20 cellular contexts compared by ENCODE assay signal in the genomic region with DNA sequence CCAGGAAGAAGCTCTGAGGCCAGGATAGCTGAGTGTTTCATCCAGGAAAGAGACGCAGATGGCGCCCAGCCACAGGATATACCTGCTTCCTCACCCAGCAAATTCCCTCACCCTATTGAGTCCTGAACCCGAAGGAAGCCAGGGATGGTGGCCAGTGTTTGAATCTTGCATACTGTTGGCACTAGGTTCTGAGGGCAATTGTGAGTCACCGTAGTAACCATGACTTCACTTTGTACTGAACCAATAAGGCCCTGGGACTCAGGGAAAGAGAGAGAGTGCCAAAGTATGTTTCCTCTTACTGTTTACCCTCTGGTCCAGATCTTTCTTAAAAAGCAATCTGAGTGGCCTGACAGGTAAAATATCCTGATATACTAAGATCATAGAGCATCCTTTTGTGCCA. TPM values are rescaled to one million over a fixed set of nuclear protein-coding genes. Genes with fewer than 3 reads are reported as not detected.
DNase-seq lines count a peak whose midpoint lies in the region; ATAC-seq and TF ChIP-seq lines count a peak whose summit lies in the region.
"Had no signal": no experiment of that assay in that cellular context is flagged by ENCODE, and none has a peak within 500 bp of the region (broad histone marks: within the 10 kb centered on the region; RNA-seq: fewer than 3 reads in every experiment).

No MANE protein-coding gene starts in this region.

- peak; percentile 19 for DNase-seq in DMS 273 (lab: John Stamatoyannopoulos, UW; ENCODE audit: unreplicated experiment)
- no peak for DNase-seq in DMS 273 treated with DMSO at 0.1 percent for 48 hours (lab: John Stamatoyannopoulos, UW)
- peak; percentile 35 for DNase-seq in H4 (ENCODE audit: low spot score)
- DNase-seq in adrenal gland = peak; percentile 21 to 46 (median 30)
- DNase-seq in kidney tubule cell (ENCODE audit: low spot score) = peak; percentile 44
- no peak for DNase-seq in midbrain (lab: John Stamatoyannopoulos, UW)
- DNase-seq in T-helper 17 cell = no peak
- DNase-seq in stimulated activated CD4-positive, alpha-beta T cell treated with anti-CD3 and anti-CD28 coated beads, Interleukin-15, amount 100 ng/mL, for 24 hours = no peak
- DNase-seq: 8988T, activated gamma-delta T cell treated with Interleukin-2 at 50 U/mL for 16 hours, NCI-H345, nephron progenitor cell, retina had no signal

- no peak for TF ChIP-seq POLR2A in adrenal gland (IDR thresholded peaks at IDR 0.05)

- ATAC-seq in T-helper 17 cell = no peak
- ATAC-seq: foreskin keratinocyte had no signal

- intact Hi-C loops in adrenal gland (cut with DNase I) = no loop called here

- no peaks in the 10 kb centered on the region for H3K36me3 ChIP-seq in adrenal gland (replicated peaks in 1 of 2)
- H3K36me3 ChIP-seq: ascending aorta, HAP-1, suprapubic skin had no signal

- WGBS in adrenal gland, 4 donors = 51 to 68% (median 60%) methylated on average over 1 to 4 of the region's 4 CpGs

- no peak overlapping the region for H3K4me3 ChIP-seq in adrenal gland
- H3K4me3 ChIP-seq: ascending aorta, HAP-1, lung, suprapubic skin had no signal

- no peaks in the 10 kb centered on the region for H3K4me1 ChIP-seq in adrenal gland (replicated peaks in 1 of 2)
- H3K4me1 ChIP-seq: ascending aorta, foreskin keratinocyte, suprapubic skin had no signal

- no peaks in the 10 kb centered on the region for H3K36me3 Mint-ChIP-seq in T-helper 17 cell (ENCODE audit: low read depth)

- H3K9me3 ChIP-seq in adrenal gland (replicated peaks in 1 of 3) = no peaks in the 10 kb centered on the region
- H3K9me3 ChIP-seq in T-helper 17 cell (ENCODE audit: control insufficient read depth, low read length, poor library complexity, severe bottlenecking) = no peaks in the 10 kb centered on the region
- H3K9me3 ChIP-seq: ascending aorta, HAP-1, suprapubic skin had no signal

- no peaks in the 10 kb centered on the region for H3K27me3 ChIP-seq in adrenal gland
- H3K27me3 ChIP-seq: ascending aorta, foreskin keratinocyte, suprapubic skin had no signal

- H3K27ac ChIP-seq in adrenal gland = no peak overlapping the region
- H3K27ac ChIP-seq: ascending aorta, foreskin keratinocyte, suprapubic skin, VCaP had no signal

- H3K4me3 Mint-ChIP-seq in T-helper 17 cell = no peak overlapping the region
- H3K4me3 Mint-ChIP-seq: dendritic cell treated with granulocyte-macrophage colony-stimulating factor and Interleukin-4, amounts not matched to agents 40 ng/mL and 50 ng/mL, for 4 days; nephron progenitor cell had no signal

- peaks cover 3% of the 10 kb centered on the region for H3K4me1 Mint-ChIP-seq in T-helper 17 cell
- H3K4me1 Mint-ChIP-seq: nephron progenitor cell had no signal

- no peak for TF ChIP-seq CTCF in adrenal gland (IDR thresholded peaks at IDR 0.05)

- no peak overlapping the region for H3K27ac Mint-ChIP-seq in T-helper 17 cell
- H3K27ac Mint-ChIP-seq: dendritic cell treated with granulocyte-macrophage colony-stimulating factor and Interleukin-4, amounts not matched to agents 40 ng/mL and 50 ng/mL, for 4 days; nephron progenitor cell had no signal

- no peaks in the 10 kb centered on the region for H3K27me3 Mint-ChIP-seq in T-helper 17 cell

RNA-seq across cellular contexts. Expression of a gene that starts 25.6 kb away (rescaled TPM):
- total RNA-seq in H4 (2014; rRNA removed; shearing (Covaris generic)) = 0.04 and 0.25 TPM in 2 replicates
- 10 to 100 TPM; 34.9 to 90.3 (median 42.3) TPM for total RNA-seq in adrenal gland
- polyA plus RNA-seq in adrenal gland = 10 to 100 TPM; 31.5 to 39.1 (median 34.4) TPM
- under 1 TPM; 0.37 to 0.45 TPM for total RNA-seq in T-helper 17 cell

RNA-seq across cellular contexts. Expression of a gene that starts 51.5 kb away (rescaled TPM):
- total RNA-seq in H4 (2014; rRNA removed; shearing (Covaris generic)) = 3.5 and 4.2 TPM in 2 replicates
- 10 to 100 TPM in 5 of 8 donors, 1 to 10 TPM in 3; 7.2 to 25.5 (median 11.6) TPM for total RNA-seq in adrenal gland
- polyA plus RNA-seq in adrenal gland = 10 to 100 TPM in 2 of 3 donors, 1 to 10 TPM in 1; 10.0 to 17.4 (median 11.0) TPM
- 1 to 10 TPM; 2.7 to 2.9 TPM for total RNA-seq in T-helper 17 cell

RNA-seq across cellular contexts. Expression of a gene that starts 52.2 kb away (rescaled TPM):
- 2.9 and 5.2 TPM in 2 replicates for total RNA-seq in H4 (2014; rRNA removed; shearing (Covaris generic))
- total RNA-seq in adrenal gland (10 to 100 TPM; 11.1 to 25.2 (median 17.5) TPM), T-helper 17 cell (1 to 10 TPM; 9.4 to 9.6 TPM)
- 10 to 100 TPM; 17.7 to 22.4 (median 22.4) TPM for polyA plus RNA-seq in adrenal gland

Comparison
In these comparisons a context has a peak if more than half of its experiments do, and no peak if none do; other contexts are left out.
1. DNase-seq: peak in DMS 273 (single experiment), H4 (single experiment), adrenal gland (7 of 7) and kidney tubule cell (single experiment); none in DMS 273 treated with DMSO at 0.1 percent for 48 hours (single experiment), midbrain (single experiment), T-helper 17 cell (0 of 3) and stimulated activated CD4-positive, alpha-beta T cell treated with anti-CD3 and anti-CD28 coated beads, Interleukin-15, amount 100 ng/mL, for 24 hours (single experiment).
2. RNA of a gene that starts 25.6 kb away (total RNA-seq): 34.9 to 90.3 TPM in adrenal gland; 0.37 to 0.45 TPM in T-helper 17 cell and 0.04 to 0.25 TPM in H4; every median in the first group is over 10 times any median in the second.